In genomic region chr17:8870406-8871040, GRCh38 we compare ENCODE assay signal across 20 cellular contexts. TPM values are rescaled to one million over a fixed set of nuclear protein-coding genes. Genes with fewer than 3 reads are reported as not detected.
DNase-seq lines count a peak whose midpoint lies in the region; ATAC-seq and TF ChIP-seq lines count a peak whose summit lies in the region.
"Had no signal": no experiment of that assay in that cellular context is flagged by ENCODE, and none has a peak within 500 bp of the region (broad histone marks: within the 10 kb centered on the region; RNA-seq: fewer than 3 reads in every experiment).

No MANE protein-coding gene starts in this region.

- H3K9me3 ChIP-seq in RWPE2 (ENCODE audit: severe bottlenecking) = no peaks in the 10 kb centered on the region
- no peaks in the 10 kb centered on the region for H3K9me3 ChIP-seq in endodermal cell (ENCODE audit: control insufficient read depth, low read length)
- no peaks in the 10 kb centered on the region for H3K9me3 ChIP-seq in vagina
- H3K9me3 ChIP-seq: BLaER1, HAP-1 had no signal

- no peak overlapping the region for H3K4me3 Mint-ChIP-seq in endodermal cell
- H3K4me3 Mint-ChIP-seq: CD14-positive monocyte; CD4-positive, alpha-beta memory T cell had no signal

- H3K27me3 ChIP-seq in RWPE2 (ENCODE audit: insufficient read depth, poor library complexity, severe bottlenecking) = no peaks in the 10 kb centered on the region
- no peaks in the 10 kb centered on the region for H3K27me3 ChIP-seq in endodermal cell (ENCODE audit: control insufficient read depth, insufficient read depth, low read length, poor library complexity, severe bottlenecking)
- no peaks in the 10 kb centered on the region for H3K27me3 ChIP-seq in vagina
- H3K27me3 ChIP-seq: BLaER1 had no signal

- H3K9me3 Mint-ChIP-seq in endodermal cell = no peaks in the 10 kb centered on the region
- H3K9me3 Mint-ChIP-seq: CD14-positive monocyte had no signal

- TF ChIP-seq CTCF in RWPE2 (IDR thresholded peaks at IDR 0.05; ENCODE audit: poor library complexity, severe bottlenecking) (no peak), endodermal cell (conservative IDR thresholded peaks at IDR 0.05) (no peak), vagina (IDR thresholded peaks at IDR 0.05) (no peak)

- 86 to 93% methylated on average over 9 to 12 of the region's 13 CpGs for WGBS in endodermal cell (ENCODE audit: insufficient coverage in 1 of 2, insufficient read length in 1 of 2), 2 experiments

- peaks cover 41% of the 10 kb centered on the region for H3K4me1 Mint-ChIP-seq in endodermal cell

- intact Hi-C loops in sciatic nerve (cut with DNase I) (no loop called here), vagina (cut with DNase I) (no loop called here)

- H3K9ac ChIP-seq in endodermal cell (ENCODE audit: extremely low read depth, low read length, poor library complexity, severe bottlenecking) = no peak overlapping the region
- H3K9ac ChIP-seq: BLaER1 had no signal

- H3K36me3 ChIP-seq in RWPE2 (ENCODE audit: low read depth) (no peaks in the 10 kb centered on the region), endodermal cell (ENCODE audit: control insufficient read depth, insufficient read depth, low read length) (no peaks in the 10 kb centered on the region), vagina (no peaks in the 10 kb centered on the region)
- H3K36me3 ChIP-seq: BLaER1, HAP-1 had no signal

- H3K27me3 Mint-ChIP-seq in endodermal cell (ENCODE audit: insufficient read depth) = no peaks in the 10 kb centered on the region
- H3K27me3 Mint-ChIP-seq: CD4-positive, alpha-beta memory T cell had no signal

- H3K4me3 ChIP-seq in RWPE2 (ENCODE audit: severe bottlenecking) (no peak overlapping the region), endodermal cell (ENCODE audit: low read length) (no peak overlapping the region), vagina (no peak overlapping the region)
- H3K4me3 ChIP-seq: BLaER1, HAP-1 had no signal

- ATAC-seq in RWPE2 (ENCODE audit: low read depth) (no peak), sciatic nerve (no peak)

- H3K27ac ChIP-seq in RWPE2 (ENCODE audit: poor library complexity, severe bottlenecking) (no peak overlapping the region), endodermal cell (ENCODE audit: low read depth, low read length) (no peak overlapping the region), vagina (no peak overlapping the region)
- H3K27ac ChIP-seq: BLaER1 had no signal

- peaks cover 3% of the 10 kb centered on the region for H3K36me3 Mint-ChIP-seq in endodermal cell (ENCODE audit: low read depth)
- H3K36me3 Mint-ChIP-seq: CD4-positive, alpha-beta memory T cell had no signal

- H3K4me1 ChIP-seq in RWPE2 (ENCODE audit: insufficient read depth, poor library complexity, severe bottlenecking) (no peaks in the 10 kb centered on the region), endodermal cell (ENCODE audit: control insufficient read depth, insufficient read depth, low read length) (peaks cover 19% of the 10 kb centered on the region), vagina (no peaks in the 10 kb centered on the region)
- H3K4me1 ChIP-seq: HAP-1 had no signal

- H3K27ac Mint-ChIP-seq in endodermal cell = no peak overlapping the region

- peak; percentile 37 for DNase-seq in activated CD8-positive, alpha-beta memory T cell treated with anti-CD3 and anti-CD28 coated beads, Interleukin-2, amount 50 U/mL, for 48 hours
- no peak for DNase-seq in activated CD8-positive, alpha-beta memory T cell treated with anti-CD3 and anti-CD28 coated beads, Interleukin-2, amount 50 U/mL, for 4 hours
- DNase-seq in RWPE2 (ENCODE audit: low spot score) (peak; percentile 8), endodermal cell (peak; percentile 40), sciatic nerve (ENCODE audit: low spot score) (peak; percentile 21), T1000 (lab: John Stamatoyannopoulos, UW) (no peak), SHP77 (lab: John Stamatoyannopoulos, UW) (no peak), vagina (ENCODE audit: extremely low spot score in 2 of 2) (no peak)
- DNase-seq: 8988T; CD4-positive, alpha-beta memory T cell; DMS153; DMS79; GDM1; IMR-90 had no signal

- TF ChIP-seq POLR2A in vagina (IDR thresholded peaks at IDR 0.05) = no peak

RNA-seq across cellular contexts. Expression of gene PIK3R6, which starts 3.0 kb away (rescaled TPM):
- total RNA-seq in endodermal cell (1 to 10 TPM; 2.1 to 2.5 TPM), sciatic nerve (2.1 TPM), vagina (3.2 TPM)
- polyA plus RNA-seq in endodermal cell (2013, experiment 1 of 2) = 0.25 TPM
- polyA plus RNA-seq in endodermal cell (2013, experiment 2 of 2) = 0.17 TPM
- total RNA-seq: A673, Daoy, IMR-90 had no signal
- polyA plus RNA-seq: AG04450, IMR-90 had no signal

Comparison
In these comparisons a context has a peak if more than half of its experiments do, and no peak if none do; other contexts are left out.
1. DNase-seq: peak in activated CD8-positive, alpha-beta memory T cell treated with anti-CD3 and anti-CD28 coated beads, Interleukin-2, amount 50 U/mL, for 48 hours (single experiment), RWPE2 (single experiment), endodermal cell (single experiment) and sciatic nerve (single experiment); none in activated CD8-positive, alpha-beta memory T cell treated with anti-CD3 and anti-CD28 coated beads, Interleukin-2, amount 50 U/mL, for 4 hours (single experiment), T1000 (single experiment), SHP77 (0 of 2) and vagina (0 of 2).